ENCODE assay signal across 15 cellular contexts in genomic region chr10:118817328-118818068, GRCh38.
DNase-seq lines count a peak whose midpoint lies in the region; ATAC-seq and TF ChIP-seq lines count a peak whose summit lies in the region.
"Had no signal": no experiment of that assay in that cellular context is flagged by ENCODE, and none has a peak within 500 bp of the region (broad histone marks: within the 10 kb centered on the region; RNA-seq: fewer than 3 reads in every experiment).

No MANE protein-coding gene starts in this region.

- H2BK15ac ChIP-seq in H9 (ENCODE audit: low read depth, low read length) (no peak overlapping the region), IMR-90 (ENCODE audit: low read depth, low read length) (no peak overlapping the region)

- H3K4ac ChIP-seq in H9 (ENCODE audit: low read depth, low read length) (no peak overlapping the region), IMR-90 (ENCODE audit: low read depth, low read length) (no peak overlapping the region)

- no peaks in the 10 kb centered on the region for H3K79me2 ChIP-seq in H9 (ENCODE audit: insufficient read depth, low read length)

- no TSS peak for BruUV-seq in IMR-90 (replicated peaks; lab: Mats Ljungman, UMichigan)

- peak overlapping the region in 1 of 2 experiments; percentile 50; a peak in 1 of 5 replicates for H3K4me3 Mint-ChIP-seq in H9
- H3K4me3 Mint-ChIP-seq in activated T-cell treated with anti-CD3 and anti-CD28 coated beads, Interleukin-2, amount 50 U/mL, for 72 hours = no peak overlapping the region
- H3K4me3 Mint-ChIP-seq: CD4-positive, alpha-beta memory T cell; HFFc6 had no signal

- CTCF ChIA-PET in IMR-90 (lab: Yijun Ruan, JAX) = no interaction called here

- POLR2A ChIA-PET in IMR-90 (lab: Charles Lee; ENCODE audit: unreplicated experiment) = no interaction called here

- no peaks in the 10 kb centered on the region for H3K9me3 ChIP-seq in H9 (ENCODE audit: control insufficient read depth, low read depth, low read length)
- H3K9me3 ChIP-seq in IMR-90 (ENCODE audit: control insufficient read depth, insufficient read depth, low read length) = no peaks in the 10 kb centered on the region
- H3K9me3 ChIP-seq in thyroid gland = no peaks in the 10 kb centered on the region

- TF ChIP-seq RAD21 in IMR-90 (IDR thresholded peaks at IDR 0.05; ENCODE audit: low read length) = no peak

- no peak overlapping the region for H4K91ac ChIP-seq in H9 (ENCODE audit: insufficient read length, low read depth, low read length)
- H4K91ac ChIP-seq in IMR-90 (ENCODE audit: insufficient read depth, low read depth, low read length) = no peak overlapping the region

- H3K36me3 ChIP-seq in IMR-90 (ENCODE audit: control insufficient read depth, insufficient read depth, low read length) (no peaks in the 10 kb centered on the region), thyroid gland (no peaks in the 10 kb centered on the region)

- no peak for TF ChIP-seq POLR2A in IMR-90 (IDR thresholded peaks at IDR 0.05; ENCODE audit: low read depth, low read length)
- no peak for TF ChIP-seq POLR2A in thyroid gland (IDR thresholded peaks at IDR 0.05)

- no peaks in the 10 kb centered on the region for H3K36me3 Mint-ChIP-seq in H9 (ENCODE audit: insufficient read depth in 1 of 3, low read depth in 3 of 3)
- H3K36me3 Mint-ChIP-seq in activated T-cell treated with anti-CD3 and anti-CD28 coated beads, Interleukin-2, amount 50 U/mL, for 72 hours (ENCODE audit: insufficient read depth in 2 of 2) = no peaks in the 10 kb centered on the region
- H3K36me3 Mint-ChIP-seq: CD4-positive, alpha-beta memory T cell had no signal

- no peak overlapping the region for H2AK9ac ChIP-seq in IMR-90 (replicated peaks; ENCODE audit: low read depth, low read length, poor library complexity)

- TF ChIP-seq CTCF in H9 (conservative IDR thresholded peaks at IDR 0.05) (no peak), IMR-90 (conservative IDR thresholded peaks at IDR 0.05; ENCODE audit: low read depth, low read length) (no peak), thyroid gland (IDR thresholded peaks at IDR 0.05) (no peak)

- intact Hi-C loops in IMR-90 (cut with micrococcal nuclease) (no loop called here), thyroid gland (cut with DNase I) (no loop called here)

- no peaks in the 10 kb centered on the region for H3K9me1 ChIP-seq in IMR-90 (ENCODE audit: insufficient read depth, low read length)

- no peak overlapping the region for H3K56ac ChIP-seq in H9 (ENCODE audit: insufficient read length, low read depth, low read length)
- no peak overlapping the region for H3K56ac ChIP-seq in IMR-90 (ENCODE audit: extremely low read depth, insufficient read depth, low read length)

- no peaks in the 10 kb centered on the region for H3K23me2 ChIP-seq in H9 (ENCODE audit: insufficient read length, low read depth, low read length, poor library complexity, severe bottlenecking)

- H3K14ac ChIP-seq in H9 (ENCODE audit: insufficient read depth, low read length) (no peak overlapping the region), IMR-90 (replicated peaks; ENCODE audit: low read depth, low read length) (no peak overlapping the region)

- H3K23ac ChIP-seq in H9 (ENCODE audit: insufficient read length, low read depth, low read length) (no peak overlapping the region), IMR-90 (ENCODE audit: low read depth, low read length) (no peak overlapping the region)

- no peak for DNase-seq in H9
- no peak for DNase-seq in IMR-90
- peak; percentile 82 for DNase-seq in mesenteric fat pad (ENCODE audit: low spot score)
- DNase-seq in thyroid gland = no peak
- no peak for DNase-seq in activated T-cell treated with anti-CD3 and anti-CD28 coated beads, Interleukin-2, amount 50 U/mL, for 72 hours
- no peak for DNase-seq in NCI-H146 treated with DMSO at 0.1 percent for 48 hours (lab: John Stamatoyannopoulos, UW; ENCODE audit: unreplicated experiment)
- DNase-seq: Calu3; CD4-positive, alpha-beta memory T cell; EL; GDM1; GM23248; H7; HFFc6 had no signal

- H3K79me1 ChIP-seq in H9 (ENCODE audit: insufficient read depth, low read depth, low read length, poor library complexity, severe bottlenecking) (no peaks in the 10 kb centered on the region), IMR-90 (ENCODE audit: low read depth in 1 of 2, low read length in 2 of 2) (no peaks in the 10 kb centered on the region)

- H2BK20ac ChIP-seq in H9 (ENCODE audit: low read depth, low read length, poor library complexity, severe bottlenecking) (no peak overlapping the region), IMR-90 (ENCODE audit: low read depth, low read length) (no peak overlapping the region)

- no peak overlapping the region for H2BK120ac ChIP-seq in H9 (ENCODE audit: low read depth, low read length, poor library complexity, severe bottlenecking)
- H2BK120ac ChIP-seq in IMR-90 (ENCODE audit: low read depth, low read length) = no peak overlapping the region

- H2AFZ ChIP-seq in H9 (ENCODE audit: low read length) (no peak overlapping the region), IMR-90 (replicated peaks; ENCODE audit: low read length, poor library complexity) (peak overlapping the region; percentile 19)
- H2AFZ ChIP-seq: GM23248 had no signal

- H3K18ac ChIP-seq in H9 (ENCODE audit: insufficient read length, low read depth, low read length) = no peak overlapping the region
- no peak overlapping the region for H3K18ac ChIP-seq in IMR-90 (ENCODE audit: low read depth, low read length)

- H3K27ac ChIP-seq in H9 (ENCODE audit: insufficient read length, low read depth, low read length) (no peak overlapping the region), IMR-90 (ENCODE audit: insufficient read depth, low read length) (no peak overlapping the region), thyroid gland (peak overlapping the region; percentile 51 to 85 (median 63))
- H3K27ac ChIP-seq: GM23248 had no signal

- dilution Hi-C loops in IMR-90 (cut with HindIII; ENCODE audit: low sequenced_read_pairs, unreplicated experiment) = no loop called here

- H4K20me1 ChIP-seq in H9 (ENCODE audit: control insufficient read depth, insufficient read depth, insufficient read length) (peaks cover 3% of the 10 kb centered on the region), IMR-90 (ENCODE audit: insufficient read depth, low read length) (no peaks in the 10 kb centered on the region)

- H3K4me3 ChIP-seq in IMR-90 (ENCODE audit: insufficient read depth, low read depth, low read length) (no peak overlapping the region), thyroid gland (replicated peaks in 1 of 3) (no peak overlapping the region)
- H3K4me3 ChIP-seq: GM12878, GM23248 had no signal

- peaks cover 2 to 4% of the 10 kb centered on the region in 2 experiments for H3K4me1 Mint-ChIP-seq in H9
- no peaks in the 10 kb centered on the region for H3K4me1 Mint-ChIP-seq in activated T-cell treated with anti-CD3 and anti-CD28 coated beads, Interleukin-2, amount 50 U/mL, for 72 hours (ENCODE audit: low read depth)
- H3K4me1 Mint-ChIP-seq: CD4-positive, alpha-beta memory T cell had no signal

- WGBS in H9 (ENCODE audit: extremely low coverage, insufficient read length, low lambda C conversion rate) = no CpG with 5 or more reads among the region's 18 CpGs
- 51% methylated on average over 5 of the region's 18 CpGs; no CpG with 5 or more reads in 1 of the 2 experiments for WGBS in IMR-90 (ENCODE audit: extremely low coverage in 2 of 2, insufficient read length in 1 of 2), 2 experiments
- WGBS in thyroid gland, 2 donors = 89 to 92% methylated on average over 18 of the region's 18 CpGs

- H2BK5ac ChIP-seq in H9 (ENCODE audit: insufficient read length, low read length) = no peak overlapping the region
- no peak overlapping the region for H2BK5ac ChIP-seq in IMR-90 (ENCODE audit: low read depth, low read length, poor library complexity, severe bottlenecking)

- no peak overlapping the region for H2BK12ac ChIP-seq in H9 (ENCODE audit: insufficient read length, low read depth, low read length)

- in situ Hi-C loops in IMR-90 (cut with MboI; ENCODE audit: low sequenced_read_pairs) = no loop called here

- ATAC-seq in IMR-90 (ENCODE audit: low read depth) (no peak), HG02840 (IDR thresholded peaks at IDR 0.05; ENCODE audit: low FRiP score, unreplicated experiment) (no peak)
- ATAC-seq in activated T-cell treated with anti-CD3 and anti-CD28 coated beads, Interleukin-2, amount 50 U/mL, for 72 hours (replicated peaks in 1 of 2) = no peak
- ATAC-seq: GM12878 had no signal

- H3K4me2 ChIP-seq in H9 (ENCODE audit: insufficient read depth, insufficient read length, low read length) (no peak overlapping the region), IMR-90 (ENCODE audit: low read depth, low read length) (no peak overlapping the region)

- no peaks in the 10 kb centered on the region for H3K9me3 Mint-ChIP-seq in H9
- no peaks in the 10 kb centered on the region for H3K9me3 Mint-ChIP-seq in activated T-cell treated with anti-CD3 and anti-CD28 coated beads, Interleukin-2, amount 50 U/mL, for 72 hours
- H3K9me3 Mint-ChIP-seq: CD4-positive, alpha-beta memory T cell; HFFc6 had no signal

- no peak overlapping the region for H3T11ph ChIP-seq in H9 (ENCODE audit: low read length)

- no peak overlapping the region for H2AK5ac ChIP-seq in H9 (ENCODE audit: insufficient read length, low read length)
- no peak overlapping the region for H2AK5ac ChIP-seq in IMR-90 (ENCODE audit: low read depth, low read length)

- H4K5ac ChIP-seq in H9 (ENCODE audit: insufficient read length, low read depth, low read length) (no peak overlapping the region), IMR-90 (ENCODE audit: low read depth, low read length) (no peak overlapping the region)

- peaks cover 4% of the 10 kb centered on the region for H3K27me3 Mint-ChIP-seq in H9 (ENCODE audit: low read depth)
- H3K27me3 Mint-ChIP-seq in activated T-cell treated with anti-CD3 and anti-CD28 coated beads, Interleukin-2, amount 50 U/mL, for 72 hours (ENCODE audit: low read depth) = no peaks in the 10 kb centered on the region

- H3K27me3 ChIP-seq in H9 (ENCODE audit: insufficient read depth, low read length) = no peaks in the 10 kb centered on the region
- peaks cover 5% of the 10 kb centered on the region; the same call in 1 of the 2 replicates for H3K27me3 ChIP-seq in IMR-90 (ENCODE audit: control insufficient read depth, insufficient read depth, low read length)
- H3K27me3 ChIP-seq in thyroid gland = no peaks in the 10 kb centered on the region

- no peak overlapping the region for H3K9ac ChIP-seq in H9 (ENCODE audit: extremely low read depth, insufficient read length, low read length)
- no peak overlapping the region for H3K9ac ChIP-seq in IMR-90 (ENCODE audit: low read depth, low read length)
- H3K9ac ChIP-seq: GM23248 had no signal

- H3K4me1 ChIP-seq in H9 (ENCODE audit: insufficient read depth, low read length) = no peaks in the 10 kb centered on the region
- no peaks in the 10 kb centered on the region for H3K4me1 ChIP-seq in IMR-90 (ENCODE audit: control insufficient read depth, insufficient read depth, low read length)
- H3K4me1 ChIP-seq in thyroid gland = peaks cover 9 to 25% of the 10 kb centered on the region in 2 donors

- H4K8ac ChIP-seq in H9 (replicated peaks; ENCODE audit: insufficient read length, low read depth, low read length) (no peak overlapping the region), IMR-90 (ENCODE audit: low read depth in 2 of 2, low read length in 2 of 2) (no peak overlapping the region)

- peak overlapping the region in 2 of 3 experiments; percentile 12 to 62; a peak in 2 of 7 replicates for H3K27ac Mint-ChIP-seq in H9
- H3K27ac Mint-ChIP-seq in activated T-cell treated with anti-CD3 and anti-CD28 coated beads, Interleukin-2, amount 50 U/mL, for 72 hours = no peak overlapping the region
- H3K27ac Mint-ChIP-seq: CD4-positive, alpha-beta memory T cell; HFFc6 had no signal

Comparison
In these comparisons a context has a peak if more than half of its experiments do, and no peak if none do; other contexts are left out.
1. H3K27ac ChIP-seq: peak in thyroid gland (3 of 3); none in H9 (single experiment) and IMR-90 (single experiment).